In the genomic region with DNA sequence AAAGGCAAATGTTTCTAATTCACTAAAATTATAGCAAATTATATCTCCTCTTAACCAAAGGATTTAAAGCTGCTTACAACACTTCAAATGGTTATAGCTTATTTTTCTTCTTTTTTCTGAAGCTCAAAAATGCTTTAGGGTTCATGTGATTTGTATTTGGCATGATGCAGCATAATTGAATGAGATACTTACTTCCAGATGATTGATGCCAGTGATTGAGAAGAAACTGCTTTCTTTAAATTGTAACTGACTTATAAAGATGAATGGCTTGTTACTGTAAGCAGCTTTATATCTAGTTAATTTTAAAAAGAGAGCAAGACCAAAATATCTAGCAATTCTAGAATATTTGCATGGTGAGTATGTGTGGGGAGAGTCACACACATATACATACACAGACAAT, we compare ENCODE assay signal across 16 cellular contexts.
DNase-seq lines count a peak whose midpoint lies in the region; ATAC-seq and TF ChIP-seq lines count a peak whose summit lies in the region.
"Had no signal": no experiment of that assay in that cellular context is flagged by ENCODE, and none has a peak within 500 bp of the region (broad histone marks: within the 10 kb centered on the region; RNA-seq: fewer than 3 reads in every experiment).

No MANE protein-coding gene starts in this region.

- H3K9me3 ChIP-seq in ascending aorta = no peaks in the 10 kb centered on the region
- H3K9me3 ChIP-seq in upper lobe of left lung = no peaks in the 10 kb centered on the region

- no peak for TF ChIP-seq EP300 in upper lobe of left lung (IDR thresholded peaks at IDR 0.05)

- H3K27me3 Mint-ChIP-seq in nephron (ENCODE audit: low read depth) = no peaks in the 10 kb centered on the region
- H3K27me3 Mint-ChIP-seq: CD4-positive, alpha-beta memory T cell had no signal

- H3K27ac Mint-ChIP-seq in nephron = peak overlapping the region; percentile 52 to 89 (median 81)
- H3K27ac Mint-ChIP-seq: CD4-positive, alpha-beta memory T cell had no signal

- intact Hi-C loops in ascending aorta (cut with DNase I) = no loop called here

- no peaks in the 10 kb centered on the region for H3K9me3 Mint-ChIP-seq in nephron

- H3K4me1 ChIP-seq in ascending aorta (no peaks in the 10 kb centered on the region), upper lobe of left lung (no peaks in the 10 kb centered on the region)

- H3K36me3 Mint-ChIP-seq in nephron (ENCODE audit: low read depth) = no peaks in the 10 kb centered on the region
- H3K36me3 Mint-ChIP-seq: CD4-positive, alpha-beta memory T cell had no signal

- no peak for TF ChIP-seq CTCF in nephron (IDR thresholded peaks at IDR 0.05; ENCODE audit: unreplicated experiment in 3 of 3)
- TF ChIP-seq CTCF in ascending aorta (IDR thresholded peaks at IDR 0.05) = no peak
- TF ChIP-seq CTCF in upper lobe of left lung (IDR thresholded peaks at IDR 0.05) = no peak

- H3K27ac ChIP-seq in ascending aorta (no peak overlapping the region), upper lobe of left lung (no peak overlapping the region)
- H3K27ac ChIP-seq: GM23248 had no signal

- DNase-seq in dedifferentiated amniotic fluid mesenchymal stem cell (ENCODE audit: extremely low spot score) (peak; percentile 26), ascending aorta (ENCODE audit: low spot score in 2 of 2) (no peak), upper lobe of left lung (no peak)
- DNase-seq: C1 segment of cervical spinal cord; Calu3; CD4-positive, alpha-beta memory T cell; COR-L47; DMS53; DMS79 treated with DMSO at 0.1 percent for 48 hours; GF-D8; GM23248; H7; HCEC 1CT had no signal

- peaks cover 38% of the 10 kb centered on the region for H3K4me1 Mint-ChIP-seq in nephron
- H3K4me1 Mint-ChIP-seq: CD4-positive, alpha-beta memory T cell had no signal

- no peak overlapping the region for H3K4me3 Mint-ChIP-seq in nephron
- H3K4me3 Mint-ChIP-seq: CD4-positive, alpha-beta memory T cell had no signal

- TF ChIP-seq POLR2A in upper lobe of left lung (IDR thresholded peaks at IDR 0.05) = no peak

- no peak for ATAC-seq in SK-N-SH treated with all-trans-retinoic acid at 6 μM for 48 hours
- ATAC-seq in upper lobe of left lung (ENCODE audit: low FRiP score in 2 of 2) = no peak
- ATAC-seq in GM21717 (IDR thresholded peaks at IDR 0.05; ENCODE audit: unreplicated experiment) = no peak

- H3K36me3 ChIP-seq in ascending aorta (no peaks in the 10 kb centered on the region), upper lobe of left lung (no peaks in the 10 kb centered on the region)

- H3K27me3 ChIP-seq in ascending aorta = no peaks in the 10 kb centered on the region
- no peaks in the 10 kb centered on the region for H3K27me3 ChIP-seq in upper lobe of left lung

- H3K4me3 ChIP-seq in ascending aorta (no peak overlapping the region), upper lobe of left lung (no peak overlapping the region)
- H3K4me3 ChIP-seq: GM23248 had no signal

TF ChIP-seq in SK-N-SH treated with all-trans-retinoic acid at 6 μM for 48 hours, 23 proteins besides CTCF, POLR2A, EP300 and RAD21 (continues in another document):
- TF ChIP-seq ZNF565 (CRISPR knock-in tag; conservative IDR thresholded peaks at IDR 0.05; ENCODE audit: low read depth) (no peak), ZNF8 (CRISPR knock-in tag; IDR thresholded peaks at IDR 0.05) (no peak), ZFP3 (CRISPR knock-in tag; IDR thresholded peaks at IDR 0.05) (no peak), ZNF70 (CRISPR knock-in tag; IDR thresholded peaks at IDR 0.05) (no peak), CSDC2 (CRISPR knock-in tag; IDR thresholded peaks at IDR 0.05) (no peak), PPARA (CRISPR knock-in tag; IDR thresholded peaks at IDR 0.05; ENCODE audit: borderline replicate concordance) (no peak), ISL1 (CRISPR knock-in tag; IDR thresholded peaks at IDR 0.05) (peak; percentile 76), ZFP30 (CRISPR knock-in tag; IDR thresholded peaks at IDR 0.05) (no peak), TOX (CRISPR knock-in tag; IDR thresholded peaks at IDR 0.05; ENCODE audit: borderline replicate concordance) (no peak), RARB (CRISPR knock-in tag; IDR thresholded peaks at IDR 0.05) (no peak), SNAI2 (CRISPR knock-in tag; IDR thresholded peaks at IDR 0.05) (no peak), ARNTL (CRISPR knock-in tag; IDR thresholded peaks at IDR 0.05; ENCODE audit: borderline replicate concordance, low read depth) (no peak), GLIS3 (CRISPR knock-in tag; IDR thresholded peaks at IDR 0.05) (no peak)
- TF ChIP-seq, protein P1, sequence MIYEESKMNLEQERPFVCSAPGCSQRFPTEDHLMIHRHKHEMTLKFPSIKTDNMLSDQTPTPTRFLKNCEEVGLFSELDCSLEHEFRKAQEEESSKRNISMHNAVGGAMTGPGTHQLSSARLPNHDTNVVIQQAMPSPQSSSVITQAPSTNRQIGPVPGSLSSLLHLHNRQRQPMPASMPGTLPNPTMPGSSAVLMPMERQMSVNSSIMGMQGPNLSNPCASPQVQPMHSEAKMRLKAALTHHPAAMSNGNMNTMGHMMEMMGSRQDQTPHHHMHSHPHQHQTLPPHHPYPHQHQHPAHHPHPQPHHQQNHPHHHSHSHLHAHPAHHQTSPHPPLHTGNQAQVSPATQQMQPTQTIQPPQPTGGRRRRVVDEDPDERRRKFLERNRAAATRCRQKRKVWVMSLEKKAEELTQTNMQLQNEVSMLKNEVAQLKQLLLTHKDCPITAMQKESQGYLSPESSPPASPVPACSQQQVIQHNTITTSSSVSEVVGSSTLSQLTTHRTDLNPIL (CRISPR knock-in tag; IDR thresholded peaks at IDR 0.05; ENCODE audit: low read depth) = no peak
- TF ChIP-seq, protein P2, sequence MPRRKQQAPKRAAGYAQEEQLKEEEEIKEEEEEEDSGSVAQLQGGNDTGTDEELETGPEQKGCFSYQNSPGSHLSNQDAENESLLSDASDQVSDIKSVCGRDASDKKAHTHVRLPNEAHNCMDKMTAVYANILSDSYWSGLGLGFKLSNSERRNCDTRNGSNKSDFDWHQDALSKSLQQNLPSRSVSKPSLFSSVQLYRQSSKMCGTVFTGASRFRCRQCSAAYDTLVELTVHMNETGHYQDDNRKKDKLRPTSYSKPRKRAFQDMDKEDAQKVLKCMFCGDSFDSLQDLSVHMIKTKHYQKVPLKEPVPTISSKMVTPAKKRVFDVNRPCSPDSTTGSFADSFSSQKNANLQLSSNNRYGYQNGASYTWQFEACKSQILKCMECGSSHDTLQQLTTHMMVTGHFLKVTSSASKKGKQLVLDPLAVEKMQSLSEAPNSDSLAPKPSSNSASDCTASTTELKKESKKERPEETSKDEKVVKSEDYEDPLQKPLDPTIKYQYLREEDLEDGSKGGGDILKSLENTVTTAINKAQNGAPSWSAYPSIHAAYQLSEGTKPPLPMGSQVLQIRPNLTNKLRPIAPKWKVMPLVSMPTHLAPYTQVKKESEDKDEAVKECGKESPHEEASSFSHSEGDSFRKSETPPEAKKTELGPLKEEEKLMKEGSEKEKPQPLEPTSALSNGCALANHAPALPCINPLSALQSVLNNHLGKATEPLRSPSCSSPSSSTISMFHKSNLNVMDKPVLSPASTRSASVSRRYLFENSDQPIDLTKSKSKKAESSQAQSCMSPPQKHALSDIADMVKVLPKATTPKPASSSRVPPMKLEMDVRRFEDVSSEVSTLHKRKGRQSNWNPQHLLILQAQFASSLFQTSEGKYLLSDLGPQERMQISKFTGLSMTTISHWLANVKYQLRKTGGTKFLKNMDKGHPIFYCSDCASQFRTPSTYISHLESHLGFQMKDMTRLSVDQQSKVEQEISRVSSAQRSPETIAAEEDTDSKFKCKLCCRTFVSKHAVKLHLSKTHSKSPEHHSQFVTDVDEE (CRISPR knock-in tag; IDR thresholded peaks at IDR 0.05) = 0 out of 2 replicates have a peak, but pooled peaks have one; percentile 22
- TF ChIP-seq, protein P3, sequence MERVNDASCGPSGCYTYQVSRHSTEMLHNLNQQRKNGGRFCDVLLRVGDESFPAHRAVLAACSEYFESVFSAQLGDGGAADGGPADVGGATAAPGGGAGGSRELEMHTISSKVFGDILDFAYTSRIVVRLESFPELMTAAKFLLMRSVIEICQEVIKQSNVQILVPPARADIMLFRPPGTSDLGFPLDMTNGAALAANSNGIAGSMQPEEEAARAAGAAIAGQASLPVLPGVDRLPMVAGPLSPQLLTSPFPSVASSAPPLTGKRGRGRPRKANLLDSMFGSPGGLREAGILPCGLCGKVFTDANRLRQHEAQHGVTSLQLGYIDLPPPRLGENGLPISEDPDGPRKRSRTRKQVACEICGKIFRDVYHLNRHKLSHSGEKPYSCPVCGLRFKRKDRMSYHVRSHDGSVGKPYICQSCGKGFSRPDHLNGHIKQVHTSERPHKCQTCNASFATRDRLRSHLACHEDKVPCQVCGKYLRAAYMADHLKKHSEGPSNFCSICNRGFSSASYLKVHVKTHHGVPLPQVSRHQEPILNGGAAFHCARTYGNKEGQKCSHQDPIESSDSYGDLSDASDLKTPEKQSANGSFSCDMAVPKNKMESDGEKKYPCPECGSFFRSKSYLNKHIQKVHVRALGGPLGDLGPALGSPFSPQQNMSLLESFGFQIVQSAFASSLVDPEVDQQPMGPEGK (CRISPR knock-in tag; IDR thresholded peaks at IDR 0.05; ENCODE audit: borderline replicate concordance) = no peak
- TF ChIP-seq, protein P4, sequence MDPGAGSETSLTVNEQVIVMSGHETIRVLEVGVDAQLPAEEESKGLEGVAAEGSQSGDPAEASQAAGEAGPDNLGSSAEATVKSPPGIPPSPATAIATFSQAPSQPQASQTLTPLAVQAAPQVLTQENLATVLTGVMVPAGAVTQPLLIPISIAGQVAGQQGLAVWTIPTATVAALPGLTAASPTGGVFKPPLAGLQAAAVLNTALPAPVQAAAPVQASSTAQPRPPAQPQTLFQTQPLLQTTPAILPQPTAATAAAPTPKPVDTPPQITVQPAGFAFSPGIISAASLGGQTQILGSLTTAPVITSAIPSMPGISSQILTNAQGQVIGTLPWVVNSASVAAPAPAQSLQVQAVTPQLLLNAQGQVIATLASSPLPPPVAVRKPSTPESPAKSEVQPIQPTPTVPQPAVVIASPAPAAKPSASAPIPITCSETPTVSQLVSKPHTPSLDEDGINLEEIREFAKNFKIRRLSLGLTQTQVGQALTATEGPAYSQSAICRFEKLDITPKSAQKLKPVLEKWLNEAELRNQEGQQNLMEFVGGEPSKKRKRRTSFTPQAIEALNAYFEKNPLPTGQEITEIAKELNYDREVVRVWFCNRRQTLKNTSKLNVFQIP (CRISPR knock-in tag; IDR thresholded peaks at IDR 0.05; ENCODE audit: borderline replicate concordance, low read depth) = no peak
